8 cellular contexts compared by ENCODE assay signal in genomic region chr11:12914401-12914912, GRCh38.
DNase-seq lines count a peak whose midpoint lies in the region; ATAC-seq and TF ChIP-seq lines count a peak whose summit lies in the region.

No MANE protein-coding gene starts in this region.

- no peak overlapping the region for H3K4me3 ChIP-seq in BJ (ENCODE audit: low read depth, low read length)
- no peak overlapping the region for H3K4me3 ChIP-seq in colonic mucosa

- H3K27ac ChIP-seq in colonic mucosa: no peak overlapping the region
- peak overlapping the region; percentile 8 for H3K27ac ChIP-seq in layer of hippocampus (ENCODE audit: low read depth, low read length)

- H3K27me3 ChIP-seq in BJ (ENCODE audit: control insufficient read depth, insufficient read depth, low read length) (no peaks in the 10 kb centered on the region), colonic mucosa (no peaks in the 10 kb centered on the region), layer of hippocampus (ENCODE audit: control insufficient read depth, insufficient read depth, low read length) (no peaks in the 10 kb centered on the region)

- H3K9me3 ChIP-seq in colonic mucosa: no peaks in the 10 kb centered on the region

- TF ChIP-seq CTCF in BJ (IDR thresholded peaks at IDR 0.05; ENCODE audit: insufficient read depth, low read depth, low read length) (peak; percentile 85), colonic mucosa (IDR thresholded peaks at IDR 0.05) (peak; percentile 35)

- ATAC-seq in GM19467 (IDR thresholded peaks at IDR 0.05; ENCODE audit: unreplicated experiment): peak; percentile 64
- no peak for ATAC-seq in GM21723 (IDR thresholded peaks at IDR 0.05; ENCODE audit: unreplicated experiment)

- intact Hi-C loops in colonic mucosa (cut with DNase I): no loop called here

- DNase-seq in BJ (ENCODE audit: low read depth) (no peak), NCI-H526 treated with DMSO at 0.1 percent for 48 hours (lab: John Stamatoyannopoulos, UW) (peak; percentile 27), colonic mucosa (peak; percentile 29), superior temporal gyrus (ENCODE audit: extremely low spot score) (peak; percentile 93), T-helper 2 cell (no peak)

- no peaks in the 10 kb centered on the region for H3K4me1 ChIP-seq in colonic mucosa

- H3K36me3 ChIP-seq in BJ (ENCODE audit: control insufficient read depth, insufficient read depth, low read length) (peaks cover 9% of the 10 kb centered on the region), colonic mucosa (no peaks in the 10 kb centered on the region)

- CTCF ChIA-PET in BJ (lab: Yijun Ruan, JAX): interaction anchor here (0.6 to 2.5 kb wide), 27 partner anchors 9 to 627 kb away, joined by 3 to 28 read pairs (median 4); no protein-coding TSS in a partner anchor

- POLR2A ChIA-PET in BJ (lab: Charles Lee): no interaction called here

- no peak overlapping the region for H3K9ac ChIP-seq in colonic mucosa (ENCODE audit: low read depth in 2 of 2, low read length in 2 of 2)

Comparison
In these comparisons a context has a peak if more than half of its experiments do, and no peak if none do; other contexts are left out.
1. DNase-seq: peak in NCI-H526 treated with DMSO at 0.1 percent for 48 hours (single experiment), colonic mucosa (single experiment) and superior temporal gyrus (single experiment); none in BJ (single experiment) and T-helper 2 cell (0 of 5).